Comparison of ENCODE assay signal across 25 cellular contexts in genomic region chr2:222303045-222303827, GRCh38. TPM values are rescaled to one million over a fixed set of nuclear protein-coding genes. Genes with fewer than 3 reads are reported as not detected.
DNase-seq lines count a peak whose midpoint lies in the region; ATAC-seq and TF ChIP-seq lines count a peak whose summit lies in the region.
"Had no signal": no experiment of that assay in that cellular context is flagged by ENCODE, and none has a peak within 500 bp of the region (broad histone marks: within the 10 kb centered on the region; RNA-seq: fewer than 3 reads in every experiment).

No MANE protein-coding gene starts in this region.

- POLR2A ChIA-PET in CD4-positive, alpha-beta memory T cell (lab: Charles Lee; ENCODE audit: partially characterized antibody): no interaction called here
- POLR2A ChIA-PET in naive thymus-derived CD4-positive, alpha-beta T cell (lab: Charles Lee): no interaction called here

- H3K4me1 Mint-ChIP-seq in CD14-positive monocyte: peaks cover 91% of the 10 kb centered on the region
- H3K4me1 Mint-ChIP-seq in CD4-positive, alpha-beta memory T cell: peaks cover 21 to 75% (median 46%) of the 10 kb centered on the region in 4 donors
- H3K4me1 Mint-ChIP-seq in naive thymus-derived CD4-positive, alpha-beta T cell: peaks cover 34 to 54% (median 47%) of the 10 kb centered on the region in 7 donors

- no peak overlapping the region for H3K4me3 ChIP-seq in CD4-positive, alpha-beta memory T cell (ENCODE audit: low read length in 2 of 2)
- H3K4me3 ChIP-seq in astrocyte of the cerebellum (ENCODE audit: low read depth, low read length): peak overlapping the region; percentile 25
- no peak overlapping the region for H3K4me3 ChIP-seq in naive thymus-derived CD4-positive, alpha-beta T cell (ENCODE audit: low read length)
- no peak overlapping the region for H3K4me3 ChIP-seq in foreskin fibroblast (ENCODE audit: low read depth in 1 of 2, low read length in 2 of 2)
- H3K4me3 ChIP-seq: GM12878, mucosa of descending colon, SK-N-MC, transverse colon had no signal

- DNase-seq in CD14-positive monocyte (ENCODE audit: low spot score) (no peak), astrocyte of the cerebellum (ENCODE audit: low read depth) (no peak), foreskin fibroblast (no peak), SW480 (ENCODE audit: low spot score) (no peak), NCI-H187 treated with DMSO at 0.1 percent for 48 hours (lab: John Stamatoyannopoulos, UW) (no peak)
- no peak for DNase-seq in CD4-positive, alpha-beta memory T cell
- no peak for DNase-seq in naive thymus-derived CD4-positive, alpha-beta T cell
- DNase-seq: activated effector memory CD4-positive, alpha-beta T cell treated with anti-CD3 and anti-CD28 coated beads, Interleukin-2, amount 50 U/mL, for 16 hours; DMS79; heart left ventricle; Karpas-422; mucosa of descending colon; MV-4-11; NCI-H2171; occipital lobe; stimulated activated CD4-positive, alpha-beta T cell treated with anti-CD3 and anti-CD28 coated beads, Interleukin-4, amount 100 ng/mL, for 24 hours; stimulated activated naive CD8-positive, alpha-beta T cell treated with anti-CD3 and anti-CD28 coated beads, Interleukin-15, amount 100 ng/mL, for 72 hours; T1000; transverse colon had no signal

- H3K27me3 Mint-ChIP-seq in CD14-positive monocyte (ENCODE audit: low read depth in 3 of 3): peaks cover 85 to 99% (median 94%) of the 10 kb centered on the region in 3 donors
- H3K27me3 Mint-ChIP-seq in CD4-positive, alpha-beta memory T cell: peaks cover 79 to 82% of the 10 kb centered on the region in 2 donors
- peaks cover 82 to 98% (median 90%) of the 10 kb centered on the region in 5 donors for H3K27me3 Mint-ChIP-seq in naive thymus-derived CD4-positive, alpha-beta T cell

- peak overlapping the region; percentile 94 to 96 for H3K4me3 Mint-ChIP-seq in CD14-positive monocyte
- peak overlapping the region in 6 of 8 donors; percentile 4 to 64 (median 44) for H3K4me3 Mint-ChIP-seq in CD4-positive, alpha-beta memory T cell
- peak overlapping the region in 7 of 10 donors; percentile 3 to 79 (median 36) for H3K4me3 Mint-ChIP-seq in naive thymus-derived CD4-positive, alpha-beta T cell

- in situ Hi-C loops in astrocyte of the cerebellum (cut with HindIII; ENCODE audit: low sequenced_read_pairs): loop anchor here (25.0 kb wide), 2 partner anchors 266 to 309 kb away; no protein-coding TSS in a partner anchor

- CTCF ChIA-PET in CD4-positive, alpha-beta memory T cell (lab: Charles Lee; ENCODE audit: partially characterized antibody): no interaction called here
- CTCF ChIA-PET in naive thymus-derived CD4-positive, alpha-beta T cell (lab: Charles Lee): no interaction called here

- H3K27ac ChIP-seq in CD4-positive, alpha-beta memory T cell (ENCODE audit: low read depth, low read length): no peak overlapping the region
- no peak overlapping the region for H3K27ac ChIP-seq in naive thymus-derived CD4-positive, alpha-beta T cell (ENCODE audit: low read depth, low read length)
- H3K27ac ChIP-seq: coronary artery, heart left ventricle, left lung, SK-N-MC, transverse colon had no signal

- intact Hi-C loops in CD14-positive monocyte (cut with micrococcal nuclease): no loop called here
- intact Hi-C loops in CD4-positive, alpha-beta memory T cell (cut with micrococcal nuclease): no loop called here
- intact Hi-C loops in naive thymus-derived CD4-positive, alpha-beta T cell (cut with micrococcal nuclease): no loop called here

- peaks cover 43 to 45% of the 10 kb centered on the region in 2 donors for H3K36me3 Mint-ChIP-seq in CD14-positive monocyte
- H3K36me3 Mint-ChIP-seq in CD4-positive, alpha-beta memory T cell: peaks cover 3 to 4% of the 10 kb centered on the region in 2 donors
- peaks cover 3 to 19% (median 5%) of the 10 kb centered on the region in 5 donors for H3K36me3 Mint-ChIP-seq in naive thymus-derived CD4-positive, alpha-beta T cell

- peaks cover 29 to 90% (median 84%) of the 10 kb centered on the region in 7 donors for H3K9me3 Mint-ChIP-seq in CD14-positive monocyte
- peaks cover 0 to 32% (median 19%) of the 10 kb centered on the region in 8 donors for H3K9me3 Mint-ChIP-seq in CD4-positive, alpha-beta memory T cell
- H3K9me3 Mint-ChIP-seq in naive thymus-derived CD4-positive, alpha-beta T cell: peaks cover 9 to 25% (median 12%) of the 10 kb centered on the region in 11 donors

- ATAC-seq in naive thymus-derived CD4-positive, alpha-beta T cell: no peak
- no peak for ATAC-seq in GM19397 (IDR thresholded peaks at IDR 0.05; ENCODE audit: unreplicated experiment)
- ATAC-seq: GM12878; heart left ventricle; left lung; mucosa of descending colon; stimulated activated naive CD8-positive, alpha-beta T cell treated with anti-CD3 and anti-CD28 coated beads, Interleukin-15, amount 100 ng/mL, for 72 hours had no signal

- H3K36me3 ChIP-seq in CD4-positive, alpha-beta memory T cell (ENCODE audit: insufficient read depth, low read length): no peaks in the 10 kb centered on the region
- no peaks in the 10 kb centered on the region for H3K36me3 ChIP-seq in naive thymus-derived CD4-positive, alpha-beta T cell (ENCODE audit: control insufficient read depth in 2 of 3, insufficient read depth in 3 of 3, low read length in 3 of 3)
- H3K36me3 ChIP-seq: heart left ventricle, left lung, transverse colon had no signal

- TF ChIP-seq CTCF in CD14-positive monocyte (IDR thresholded peaks at IDR 0.05) (no peak), astrocyte of the cerebellum (IDR thresholded peaks at IDR 0.05; ENCODE audit: low read depth, low read length, missing control alignments) (no peak), foreskin fibroblast (IDR thresholded peaks at IDR 0.05; ENCODE audit: low read depth, low read length) (no peak)

- H3K4me1 ChIP-seq in CD4-positive, alpha-beta memory T cell (ENCODE audit: insufficient read depth, low read length): peaks cover 35% of the 10 kb centered on the region
- peaks cover 0 to 12% of the 10 kb centered on the region in 2 donors for H3K4me1 ChIP-seq in naive thymus-derived CD4-positive, alpha-beta T cell (ENCODE audit: control insufficient read depth in 2 of 2, insufficient read depth in 2 of 2, low read length in 2 of 2)

- peaks cover 93% of the 10 kb centered on the region for H3K27me3 ChIP-seq in CD4-positive, alpha-beta memory T cell (ENCODE audit: insufficient read depth, low read length)
- H3K27me3 ChIP-seq in naive thymus-derived CD4-positive, alpha-beta T cell (ENCODE audit: control insufficient read depth in 2 of 2, insufficient read depth in 2 of 2, low read length in 2 of 2): peaks cover 19 to 24% of the 10 kb centered on the region in 2 donors

- H3K27ac Mint-ChIP-seq in CD14-positive monocyte: peak overlapping the region in 3 of 7 donors; percentile 26 to 50 (median 41)
- H3K27ac Mint-ChIP-seq in CD4-positive, alpha-beta memory T cell: peak overlapping the region in 2 of 7 donors; percentile 25 to 36
- H3K27ac Mint-ChIP-seq in naive thymus-derived CD4-positive, alpha-beta T cell: peak overlapping the region in 1 of 9 donors; percentile 35
- H3K27ac Mint-ChIP-seq: stimulated activated naive CD8-positive, alpha-beta T cell treated with anti-CD3 and anti-CD28 coated beads, Interleukin-15, amount 100 ng/mL, for 72 hours had no signal

- H3K9me3 ChIP-seq in CD4-positive, alpha-beta memory T cell (ENCODE audit: control insufficient read depth in 1 of 2, low read length in 2 of 2): no peaks in the 10 kb centered on the region
- H3K9me3 ChIP-seq in naive thymus-derived CD4-positive, alpha-beta T cell (ENCODE audit: control insufficient read depth in 2 of 3, low read length in 3 of 3): no peaks in the 10 kb centered on the region
- H3K9me3 ChIP-seq: heart left ventricle, left lung, mucosa of descending colon, transverse colon had no signal

RNA-seq across cellular contexts. Expression of gene PAX3, which starts 4.4 kb away (rescaled TPM):
- not detected for polyA plus RNA-seq in CD14-positive monocyte
- not detected for total RNA-seq in CD4-positive, alpha-beta memory T cell
- polyA plus RNA-seq in CD4-positive, alpha-beta memory T cell: not detected
- total RNA-seq in naive thymus-derived CD4-positive, alpha-beta T cell: not detected
- polyA plus RNA-seq in naive thymus-derived CD4-positive, alpha-beta T cell: not detected
- total RNA-seq: GM12878, HT1080, left lung, mucosa of descending colon, transverse colon had no signal
- polyA plus RNA-seq: GM12878, heart left ventricle had no signal

Comparison
In these comparisons a context has a peak if more than half of its experiments do, and no peak if none do; other contexts are left out.
1. H3K4me3 Mint-ChIP-seq: peak in every context shown above with its lines; median percentile 95 in CD14-positive monocyte; 44 in CD4-positive, alpha-beta memory T cell; 36 in naive thymus-derived CD4-positive, alpha-beta T cell.